Comparison of ENCODE assay signal across 1 cellular context in the genomic region with DNA sequence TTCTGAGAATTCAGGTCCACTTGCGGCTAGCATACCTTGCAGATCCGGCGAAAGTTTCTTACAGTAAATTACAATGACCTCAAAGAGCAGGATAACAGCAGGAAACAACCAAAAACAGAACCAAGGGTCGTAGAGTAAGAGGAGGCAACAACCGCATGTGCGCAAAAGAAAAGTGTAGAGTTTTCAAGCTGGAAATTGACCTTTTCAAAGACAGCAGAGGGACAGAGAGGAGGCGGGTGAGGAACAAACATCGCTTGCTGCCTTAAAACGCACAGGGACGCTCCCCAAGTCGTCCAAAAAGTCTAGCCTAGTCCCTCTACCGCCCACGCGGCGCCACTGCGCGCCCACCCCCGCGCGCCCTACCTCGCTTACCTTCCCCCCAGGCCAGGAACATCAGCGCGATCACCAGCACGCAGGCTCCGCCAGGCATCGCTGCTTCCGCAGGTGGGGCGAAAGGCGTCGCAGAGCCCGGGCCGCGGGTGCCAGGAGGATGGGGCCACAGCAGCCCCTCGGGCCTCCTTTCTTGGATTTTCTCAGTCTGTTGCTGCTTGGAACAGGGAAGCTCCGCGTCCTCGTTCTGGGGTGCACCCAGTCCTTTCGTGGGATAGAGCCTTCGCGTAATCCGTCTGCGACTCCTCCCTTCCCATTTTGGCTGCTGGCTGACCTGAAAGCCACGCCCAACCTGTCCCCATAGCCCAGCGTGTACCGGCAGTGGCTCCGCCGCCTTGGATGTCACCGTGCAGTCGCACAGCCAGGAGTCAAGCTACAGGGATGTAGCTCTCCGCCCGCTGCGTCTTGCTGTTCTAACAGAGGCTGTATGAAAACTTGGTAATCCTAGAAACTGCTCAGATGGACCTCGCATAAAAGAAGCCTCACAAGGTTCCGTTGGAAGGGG.
TF ChIP-seq lines count a peak whose summit lies in the region.

A gene (minus strand): TSS at position 579 of the 895 bp plus-strand sequence. CDS start 149 bp downstream, at position 430.

TF ChIP-seq in HEK293, 187 proteins besides CTCF, POLR2A, EP300 and RAD21 (continued from another document and continues in another):
- no peak; the same call in 1 of the 2 replicates for TF ChIP-seq ZNF660 (tag by site-specific recombination; IDR thresholded peaks at IDR 0.05)
- TF ChIP-seq MEIS1 (CRISPR knock-in tag; IDR thresholded peaks at IDR 0.05; ENCODE audit: borderline replicate concordance) = no peak
- TF ChIP-seq, protein P1, sequence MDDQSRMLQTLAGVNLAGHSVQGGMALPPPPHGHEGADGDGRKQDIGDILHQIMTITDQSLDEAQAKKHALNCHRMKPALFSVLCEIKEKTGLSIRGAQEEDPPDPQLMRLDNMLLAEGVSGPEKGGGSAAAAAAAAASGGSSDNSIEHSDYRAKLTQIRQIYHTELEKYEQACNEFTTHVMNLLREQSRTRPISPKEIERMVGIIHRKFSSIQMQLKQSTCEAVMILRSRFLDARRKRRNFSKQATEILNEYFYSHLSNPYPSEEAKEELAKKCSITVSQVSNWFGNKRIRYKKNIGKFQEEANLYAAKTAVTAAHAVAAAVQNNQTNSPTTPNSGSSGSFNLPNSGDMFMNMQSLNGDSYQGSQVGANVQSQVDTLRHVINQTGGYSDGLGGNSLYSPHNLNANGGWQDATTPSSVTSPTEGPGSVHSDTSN (CRISPR knock-in tag; IDR thresholded peaks at IDR 0.05) = 0 out of 2 replicates have a peak, but pooled peaks have one; percentile 32
- peak; percentile 70 for TF ChIP-seq ZNF341 (tag by site-specific recombination; IDR thresholded peaks at IDR 0.05; ENCODE audit: low read depth)
- TF ChIP-seq, protein P2, sequence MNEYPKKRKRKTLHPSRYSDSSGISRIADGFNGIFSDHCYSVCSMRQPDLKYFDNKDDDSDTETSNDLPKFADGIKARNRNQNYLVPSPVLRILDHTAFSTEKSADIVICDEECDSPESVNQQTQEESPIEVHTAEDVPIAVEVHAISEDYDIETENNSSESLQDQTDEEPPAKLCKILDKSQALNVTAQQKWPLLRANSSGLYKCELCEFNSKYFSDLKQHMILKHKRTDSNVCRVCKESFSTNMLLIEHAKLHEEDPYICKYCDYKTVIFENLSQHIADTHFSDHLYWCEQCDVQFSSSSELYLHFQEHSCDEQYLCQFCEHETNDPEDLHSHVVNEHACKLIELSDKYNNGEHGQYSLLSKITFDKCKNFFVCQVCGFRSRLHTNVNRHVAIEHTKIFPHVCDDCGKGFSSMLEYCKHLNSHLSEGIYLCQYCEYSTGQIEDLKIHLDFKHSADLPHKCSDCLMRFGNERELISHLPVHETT (tag by site-specific recombination; IDR thresholded peaks at IDR 0.05) = no peak
- TF ChIP-seq ZNF629 (tag by site-specific recombination; IDR thresholded peaks at IDR 0.05) = peak; percentile 13; the same call in 1 of the 2 replicates
- TF ChIP-seq, protein P3, sequence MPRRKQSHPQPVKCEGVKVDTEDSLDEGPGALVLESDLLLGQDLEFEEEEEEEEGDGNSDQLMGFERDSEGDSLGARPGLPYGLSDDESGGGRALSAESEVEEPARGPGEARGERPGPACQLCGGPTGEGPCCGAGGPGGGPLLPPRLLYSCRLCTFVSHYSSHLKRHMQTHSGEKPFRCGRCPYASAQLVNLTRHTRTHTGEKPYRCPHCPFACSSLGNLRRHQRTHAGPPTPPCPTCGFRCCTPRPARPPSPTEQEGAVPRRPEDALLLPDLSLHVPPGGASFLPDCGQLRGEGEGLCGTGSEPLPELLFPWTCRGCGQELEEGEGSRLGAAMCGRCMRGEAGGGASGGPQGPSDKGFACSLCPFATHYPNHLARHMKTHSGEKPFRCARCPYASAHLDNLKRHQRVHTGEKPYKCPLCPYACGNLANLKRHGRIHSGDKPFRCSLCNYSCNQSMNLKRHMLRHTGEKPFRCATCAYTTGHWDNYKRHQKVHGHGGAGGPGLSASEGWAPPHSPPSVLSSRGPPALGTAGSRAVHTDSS (tag by site-specific recombination; IDR thresholded peaks at IDR 0.05) = no peak
- TF ChIP-seq IKZF3 (tag by site-specific recombination; IDR thresholded peaks at IDR 0.05) = 0 out of 2 replicates have a peak, but pooled peaks have one; percentile 41
- TF ChIP-seq SCRT2 (tag by site-specific recombination; IDR thresholded peaks at IDR 0.05) = peak; percentile 71; the same call in 1 of the 2 replicates
- TF ChIP-seq, protein P4, sequence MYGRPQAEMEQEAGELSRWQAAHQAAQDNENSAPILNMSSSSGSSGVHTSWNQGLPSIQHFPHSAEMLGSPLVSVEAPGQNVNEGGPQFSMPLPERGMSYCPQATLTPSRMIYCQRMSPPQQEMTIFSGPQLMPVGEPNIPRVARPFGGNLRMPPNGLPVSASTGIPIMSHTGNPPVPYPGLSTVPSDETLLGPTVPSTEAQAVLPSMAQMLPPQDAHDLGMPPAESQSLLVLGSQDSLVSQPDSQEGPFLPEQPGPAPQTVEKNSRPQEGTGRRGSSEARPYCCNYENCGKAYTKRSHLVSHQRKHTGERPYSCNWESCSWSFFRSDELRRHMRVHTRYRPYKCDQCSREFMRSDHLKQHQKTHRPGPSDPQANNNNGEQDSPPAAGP (tag by site-specific recombination; IDR thresholded peaks at IDR 0.05) = no peak
- TF ChIP-seq ZNF548 (tag by site-specific recombination; IDR thresholded peaks at IDR 0.05) = no peak
- TF ChIP-seq ZNF776 (tag by site-specific recombination; IDR thresholded peaks at IDR 0.05; ENCODE audit: borderline replicate concordance) = no peak
- TF ChIP-seq ZNF664 (tag by site-specific recombination; IDR thresholded peaks at IDR 0.05) = no peak
- TF ChIP-seq ZNF426 (tag by site-specific recombination; IDR thresholded peaks at IDR 0.05) = no peak
- no peak for TF ChIP-seq ZXDB (tag by site-specific recombination; IDR thresholded peaks at IDR 0.05)
- TF ChIP-seq TRIM28 (IDR thresholded peaks at IDR 0.05; ENCODE audit: borderline replicate concordance, low read length) = peak; percentile 81; the same call in 1 of the 2 replicates
- TF ChIP-seq, protein P5, sequence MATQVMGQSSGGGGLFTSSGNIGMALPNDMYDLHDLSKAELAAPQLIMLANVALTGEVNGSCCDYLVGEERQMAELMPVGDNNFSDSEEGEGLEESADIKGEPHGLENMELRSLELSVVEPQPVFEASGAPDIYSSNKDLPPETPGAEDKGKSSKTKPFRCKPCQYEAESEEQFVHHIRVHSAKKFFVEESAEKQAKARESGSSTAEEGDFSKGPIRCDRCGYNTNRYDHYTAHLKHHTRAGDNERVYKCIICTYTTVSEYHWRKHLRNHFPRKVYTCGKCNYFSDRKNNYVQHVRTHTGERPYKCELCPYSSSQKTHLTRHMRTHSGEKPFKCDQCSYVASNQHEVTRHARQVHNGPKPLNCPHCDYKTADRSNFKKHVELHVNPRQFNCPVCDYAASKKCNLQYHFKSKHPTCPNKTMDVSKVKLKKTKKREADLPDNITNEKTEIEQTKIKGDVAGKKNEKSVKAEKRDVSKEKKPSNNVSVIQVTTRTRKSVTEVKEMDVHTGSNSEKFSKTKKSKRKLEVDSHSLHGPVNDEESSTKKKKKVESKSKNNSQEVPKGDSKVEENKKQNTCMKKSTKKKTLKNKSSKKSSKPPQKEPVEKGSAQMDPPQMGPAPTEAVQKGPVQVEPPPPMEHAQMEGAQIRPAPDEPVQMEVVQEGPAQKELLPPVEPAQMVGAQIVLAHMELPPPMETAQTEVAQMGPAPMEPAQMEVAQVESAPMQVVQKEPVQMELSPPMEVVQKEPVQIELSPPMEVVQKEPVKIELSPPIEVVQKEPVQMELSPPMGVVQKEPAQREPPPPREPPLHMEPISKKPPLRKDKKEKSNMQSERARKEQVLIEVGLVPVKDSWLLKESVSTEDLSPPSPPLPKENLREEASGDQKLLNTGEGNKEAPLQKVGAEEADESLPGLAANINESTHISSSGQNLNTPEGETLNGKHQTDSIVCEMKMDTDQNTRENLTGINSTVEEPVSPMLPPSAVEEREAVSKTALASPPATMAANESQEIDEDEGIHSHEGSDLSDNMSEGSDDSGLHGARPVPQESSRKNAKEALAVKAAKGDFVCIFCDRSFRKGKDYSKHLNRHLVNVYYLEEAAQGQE (tag by site-specific recombination; IDR thresholded peaks at IDR 0.05) = no peak
- no peak for TF ChIP-seq ZNF555 (tag by site-specific recombination; conservative IDR thresholded peaks at IDR 0.05)
- TF ChIP-seq OSR2 (tag by site-specific recombination; IDR thresholded peaks at IDR 0.05) = no peak
- no peak for TF ChIP-seq ZNF544 (tag by site-specific recombination; IDR thresholded peaks at IDR 0.05)
- TF ChIP-seq ZNF433 (tag by site-specific recombination; IDR thresholded peaks at IDR 0.05; ENCODE audit: low read depth) = no peak
- no peak for TF ChIP-seq ZBTB1 (tag by site-specific recombination; IDR thresholded peaks at IDR 0.05)
- no peak for TF ChIP-seq ZNF114 (tag by site-specific recombination; IDR thresholded peaks at IDR 0.05)
- TF ChIP-seq ZNF610 (tag by site-specific recombination; IDR thresholded peaks at IDR 0.05; ENCODE audit: borderline replicate concordance) = no peak
- no peak for TF ChIP-seq ZNF121 (tag by site-specific recombination; IDR thresholded peaks at IDR 0.05)
- TF ChIP-seq, protein P6, sequence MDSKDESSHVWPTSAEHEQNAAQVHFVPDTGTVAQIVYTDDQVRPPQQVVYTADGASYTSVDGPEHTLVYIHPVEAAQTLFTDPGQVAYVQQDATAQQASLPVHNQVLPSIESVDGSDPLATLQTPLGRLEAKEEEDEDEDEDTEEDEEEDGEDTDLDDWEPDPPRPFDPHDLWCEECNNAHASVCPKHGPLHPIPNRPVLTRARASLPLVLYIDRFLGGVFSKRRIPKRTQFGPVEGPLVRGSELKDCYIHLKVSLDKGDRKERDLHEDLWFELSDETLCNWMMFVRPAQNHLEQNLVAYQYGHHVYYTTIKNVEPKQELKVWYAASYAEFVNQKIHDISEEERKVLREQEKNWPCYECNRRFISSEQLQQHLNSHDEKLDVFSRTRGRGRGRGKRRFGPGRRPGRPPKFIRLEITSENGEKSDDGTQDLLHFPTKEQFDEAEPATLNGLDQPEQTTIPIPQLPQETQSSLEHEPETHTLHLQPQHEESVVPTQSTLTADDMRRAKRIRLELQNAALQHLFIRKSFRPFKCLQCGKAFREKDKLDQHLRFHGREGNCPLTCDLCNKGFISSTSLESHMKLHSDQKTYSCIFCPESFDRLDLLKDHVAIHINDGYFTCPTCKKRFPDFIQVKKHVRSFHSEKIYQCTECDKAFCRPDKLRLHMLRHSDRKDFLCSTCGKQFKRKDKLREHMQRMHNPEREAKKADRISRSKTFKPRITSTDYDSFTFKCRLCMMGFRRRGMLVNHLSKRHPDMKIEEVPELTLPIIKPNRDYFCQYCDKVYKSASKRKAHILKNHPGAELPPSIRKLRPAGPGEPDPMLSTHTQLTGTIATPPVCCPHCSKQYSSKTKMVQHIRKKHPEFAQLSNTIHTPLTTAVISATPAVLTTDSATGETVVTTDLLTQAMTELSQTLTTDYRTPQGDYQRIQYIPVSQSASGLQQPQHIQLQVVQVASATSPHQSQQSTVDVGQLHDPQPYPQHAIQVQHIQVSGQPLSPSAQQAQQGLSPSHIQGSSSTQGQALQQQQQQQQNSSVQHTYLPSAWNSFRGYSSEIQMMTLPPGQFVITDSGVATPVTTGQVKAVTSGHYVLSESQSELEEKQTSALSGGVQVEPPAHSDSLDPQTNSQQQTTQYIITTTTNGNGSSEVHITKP (tag by site-specific recombination; IDR thresholded peaks at IDR 0.05) = peak; percentile 54
- TF ChIP-seq ZNF169 (tag by site-specific recombination; IDR thresholded peaks at IDR 0.05) = no peak
- no peak for TF ChIP-seq SCRT1 (tag by site-specific recombination; IDR thresholded peaks at IDR 0.05; ENCODE audit: borderline replicate concordance)
- no peak for TF ChIP-seq GLI4 (tag by site-specific recombination; IDR thresholded peaks at IDR 0.05)
- TF ChIP-seq ZNF530 (tag by site-specific recombination; IDR thresholded peaks at IDR 0.05; ENCODE audit: low read depth) = no peak
- TF ChIP-seq, protein P7, sequence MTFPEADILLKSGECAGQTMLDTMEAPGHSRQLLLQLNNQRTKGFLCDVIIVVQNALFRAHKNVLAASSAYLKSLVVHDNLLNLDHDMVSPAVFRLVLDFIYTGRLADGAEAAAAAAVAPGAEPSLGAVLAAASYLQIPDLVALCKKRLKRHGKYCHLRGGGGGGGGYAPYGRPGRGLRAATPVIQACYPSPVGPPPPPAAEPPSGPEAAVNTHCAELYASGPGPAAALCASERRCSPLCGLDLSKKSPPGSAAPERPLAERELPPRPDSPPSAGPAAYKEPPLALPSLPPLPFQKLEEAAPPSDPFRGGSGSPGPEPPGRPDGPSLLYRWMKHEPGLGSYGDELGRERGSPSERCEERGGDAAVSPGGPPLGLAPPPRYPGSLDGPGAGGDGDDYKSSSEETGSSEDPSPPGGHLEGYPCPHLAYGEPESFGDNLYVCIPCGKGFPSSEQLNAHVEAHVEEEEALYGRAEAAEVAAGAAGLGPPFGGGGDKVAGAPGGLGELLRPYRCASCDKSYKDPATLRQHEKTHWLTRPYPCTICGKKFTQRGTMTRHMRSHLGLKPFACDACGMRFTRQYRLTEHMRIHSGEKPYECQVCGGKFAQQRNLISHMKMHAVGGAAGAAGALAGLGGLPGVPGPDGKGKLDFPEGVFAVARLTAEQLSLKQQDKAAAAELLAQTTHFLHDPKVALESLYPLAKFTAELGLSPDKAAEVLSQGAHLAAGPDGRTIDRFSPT (tag by site-specific recombination; IDR thresholded peaks at IDR 0.05) = 0 out of 2 replicates have a peak, but pooled peaks have one; percentile 38
- TF ChIP-seq, protein P8, sequence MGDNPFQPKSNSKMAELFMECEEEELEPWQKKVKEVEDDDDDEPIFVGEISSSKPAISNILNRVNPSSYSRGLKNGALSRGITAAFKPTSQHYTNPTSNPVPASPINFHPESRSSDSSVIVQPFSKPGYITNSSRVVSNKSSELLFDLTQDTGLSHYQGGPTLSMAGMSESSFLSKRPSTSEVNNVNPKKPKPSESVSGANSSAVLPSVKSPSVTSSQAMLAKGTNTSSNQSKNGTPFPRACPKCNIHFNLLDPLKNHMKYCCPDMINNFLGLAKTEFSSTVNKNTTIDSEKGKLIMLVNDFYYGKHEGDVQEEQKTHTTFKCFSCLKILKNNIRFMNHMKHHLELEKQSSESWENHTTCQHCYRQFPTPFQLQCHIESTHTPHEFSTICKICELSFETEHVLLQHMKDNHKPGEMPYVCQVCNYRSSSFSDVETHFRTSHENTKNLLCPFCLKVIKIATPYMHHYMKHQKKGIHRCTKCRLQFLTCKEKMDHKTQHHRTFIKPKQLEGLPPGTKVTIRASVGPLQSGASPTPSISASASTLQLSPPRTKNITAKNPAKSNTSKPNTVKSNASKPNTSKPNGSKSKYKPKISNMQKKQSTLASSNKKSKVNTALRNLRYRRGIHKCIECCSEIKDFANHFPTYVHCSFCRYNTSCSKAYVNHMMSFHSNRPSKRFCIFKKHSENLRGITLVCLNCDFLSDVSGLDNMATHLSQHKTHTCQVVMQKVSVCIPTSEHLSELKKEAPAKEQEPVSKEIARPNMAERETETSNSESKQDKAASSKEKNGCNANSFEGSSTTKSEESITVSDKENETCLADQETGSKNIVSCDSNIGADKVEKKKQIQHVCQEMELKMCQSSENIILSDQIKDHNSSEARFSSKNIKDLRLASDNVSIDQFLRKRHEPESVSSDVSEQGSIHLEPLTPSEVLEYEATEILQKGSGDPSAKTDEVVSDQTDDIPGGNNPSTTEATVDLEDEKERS (tag by site-specific recombination; IDR thresholded peaks at IDR 0.05) = no peak
- no peak for TF ChIP-seq ZNF777 (tag by site-specific recombination; IDR thresholded peaks at IDR 0.05; ENCODE audit: borderline replicate concordance)
- peak; percentile 77 for TF ChIP-seq ZBTB17 (tag by site-specific recombination; IDR thresholded peaks at IDR 0.05)
- no peak for TF ChIP-seq ZNF302 (tag by site-specific recombination; IDR thresholded peaks at IDR 0.05; ENCODE audit: low read depth)
- TF ChIP-seq ZNF184 (tag by site-specific recombination; IDR thresholded peaks at IDR 0.05) = no peak
- TF ChIP-seq ZNF133 (tag by site-specific recombination; IDR thresholded peaks at IDR 0.05) = no peak
- TF ChIP-seq ZBTB21 (tag by site-specific recombination; IDR thresholded peaks at IDR 0.05) = no peak
